Comparison of ENCODE assay signal across 17 cellular contexts in genomic region chr16:81575307-81575706, GRCh38.
DNase-seq lines count a peak whose midpoint lies in the region; ATAC-seq, FAIRE-seq and TF ChIP-seq lines count a peak whose summit lies in the region.
"Had no signal": no experiment of that assay in that cellular context is flagged by ENCODE, and none has a peak within 500 bp of the region (broad histone marks: within the 10 kb centered on the region; RNA-seq: fewer than 3 reads in every experiment).

No MANE protein-coding gene starts in this region.

- peak overlapping the region in 4 of 7 donors; percentile 22 to 90 (median 42) for H3K27ac Mint-ChIP-seq in CD14-positive monocyte
- no peak overlapping the region for H3K27ac Mint-ChIP-seq in stimulated activated memory B cell treated with anti-CD40 and anti-IgM and Interleukin-4, amounts not matched to agents 10 μg/mL and 1 μg/mL and 100 μg/mL, for 72 hours
- no peak overlapping the region for H3K27ac Mint-ChIP-seq in stimulated activated effector memory CD8-positive, alpha-beta T cell treated with anti-CD3 and anti-CD28 coated beads, Interleukin-12 subunit alpha, Interleukin-12 subunit beta, amount 100 ng/mL, for 72 hours
- H3K27ac Mint-ChIP-seq: GM23338 had no signal

- H3K56ac ChIP-seq in H1 (replicated peaks; ENCODE audit: insufficient read length, low read depth, low read length), result no peak overlapping the region

- H3K4me1 ChIP-seq in HEK293 (ENCODE audit: control insufficient read depth, insufficient read depth, low read length) (no peaks in the 10 kb centered on the region), H1 (replicated peaks in 1 of 4; ENCODE audit: control insufficient read depth in 3 of 4, insufficient read depth in 4 of 4, low read length in 3 of 4) (peaks cover 0 to 3% (median 0%) of the 10 kb centered on the region in 4 experiments; a peak in 1 of 7 replicates)
- H3K4me1 ChIP-seq: Caco-2 had no signal

- no peak overlapping the region for H2BK120ac ChIP-seq in H1 (replicated peaks; ENCODE audit: low read depth, low read length)

- peaks cover 13% of the 10 kb centered on the region; the same call in 1 of the 2 replicates for H3K23me2 ChIP-seq in H1 (ENCODE audit: low read depth, low read length)

- peaks cover 9 to 16% of the 10 kb centered on the region in 2 donors for H3K36me3 Mint-ChIP-seq in CD14-positive monocyte
- no peaks in the 10 kb centered on the region for H3K36me3 Mint-ChIP-seq in stimulated activated memory B cell treated with anti-CD40 and anti-IgM and Interleukin-4, amounts not matched to agents 10 μg/mL and 1 μg/mL and 100 μg/mL, for 72 hours
- H3K36me3 Mint-ChIP-seq in stimulated activated effector memory CD8-positive, alpha-beta T cell treated with anti-CD3 and anti-CD28 coated beads, Interleukin-12 subunit alpha, Interleukin-12 subunit beta, amount 100 ng/mL, for 72 hours, result no peaks in the 10 kb centered on the region

- H4K5ac ChIP-seq in H1 (ENCODE audit: insufficient read length, low read depth, low read length), result no peak overlapping the region

- no peak overlapping the region for H2AK5ac ChIP-seq in H1 (ENCODE audit: low read depth, low read length)

- H2BK20ac ChIP-seq in H1 (ENCODE audit: low read length), result no peak overlapping the region

- H3K27ac ChIP-seq in HEK293 (ENCODE audit: extremely low read depth, low read depth, low read length), result no peak overlapping the region
- no peak overlapping the region for H3K27ac ChIP-seq in H1 (ENCODE audit: low read depth, low read length)
- H3K27ac ChIP-seq: C4-2B had no signal

- H2BK12ac ChIP-seq in H1 (ENCODE audit: low read depth, low read length), result no peak overlapping the region

- POLR2A ChIA-PET in HEK293 (lab: Yijun Ruan, JAX) (no interaction called here), H1 (lab: Charles Lee; ENCODE audit: partially characterized antibody) (no interaction called here)

- H3K4me3 Mint-ChIP-seq in CD14-positive monocyte, result no peak overlapping the region
- no peak overlapping the region for H3K4me3 Mint-ChIP-seq in stimulated activated memory B cell treated with anti-CD40 and anti-IgM and Interleukin-4, amounts not matched to agents 10 μg/mL and 1 μg/mL and 100 μg/mL, for 72 hours
- no peak overlapping the region for H3K4me3 Mint-ChIP-seq in stimulated activated effector memory CD8-positive, alpha-beta T cell treated with anti-CD3 and anti-CD28 coated beads, Interleukin-12 subunit alpha, Interleukin-12 subunit beta, amount 100 ng/mL, for 72 hours
- H3K4me3 Mint-ChIP-seq: GM23338 had no signal

- no peak for FAIRE-seq in H1 (lab: Jason Lieb, UNC)
- FAIRE-seq: D721Med, GM12892, GM18507 had no signal

- H3K9me3 ChIP-seq in HEK293 (ENCODE audit: control insufficient read depth, insufficient read depth, low read depth, low read length) (no peaks in the 10 kb centered on the region), H1 (ENCODE audit: insufficient read depth in 2 of 2, low read depth in 1 of 2, low read length in 1 of 2) (no peaks in the 10 kb centered on the region)
- H3K9me3 ChIP-seq: Caco-2 had no signal

- H4K91ac ChIP-seq in H1 (replicated peaks; ENCODE audit: insufficient read length, low read length), result no peak overlapping the region

- peaks cover 0 to 56% of the 10 kb centered on the region in 2 experiments; a peak in 3 of 4 replicates for H3K79me2 ChIP-seq in H1 (ENCODE audit: control insufficient read depth in 1 of 2, insufficient read depth in 2 of 2, low read length in 2 of 2)

- H3K4me3 ChIP-seq in HEK293 (ENCODE audit: low read depth, low read length) (no peak overlapping the region), H1 (ENCODE audit: extremely low read depth in 1 of 4, insufficient read depth in 2 of 4, low read depth in 3 of 4, low read length in 4 of 4) (no peak overlapping the region)
- H3K4me3 ChIP-seq: GM23338 had no signal

- no peak overlapping the region for H3K14ac ChIP-seq in H1 (ENCODE audit: insufficient read length)

- 87% methylated on average over 6 of the region's 6 CpGs; no CpG with 5 or more reads in 1 of the 2 experiments for WGBS in H1 (ENCODE audit: extremely low coverage in 1 of 2, insufficient coverage in 1 of 2, insufficient read length in 1 of 2, insufficient replicate concordance in 2 of 2, low coverage in 1 of 2, low lambda C conversion rate in 2 of 2, missing lambda C conversion rate in 1 of 2), 2 experiments

- H3K4me2 ChIP-seq in H1 (ENCODE audit: insufficient read depth in 1 of 2, low read depth in 2 of 2, low read length in 2 of 2), result no peak overlapping the region
- H3K4me2 ChIP-seq: GM23338 had no signal

- H2BK15ac ChIP-seq in H1 (ENCODE audit: low read length), result no peak overlapping the region

- H3K79me1 ChIP-seq in H1 (ENCODE audit: low read depth, low read length), result peaks cover 29% of the 10 kb centered on the region

- intact Hi-C loops in CD14-positive monocyte (cut with micrococcal nuclease), result no loop called here

- no peak for TF ChIP-seq RAD21 in H1 (IDR thresholded peaks at IDR 0.05 in 1 of 2, conservative IDR thresholded peaks at IDR 0.05 in 1 of 2; ENCODE audit: low read depth in 2 of 2, low read length in 2 of 2)

- ATAC-seq in stimulated activated memory B cell treated with anti-CD40 and anti-IgM and Interleukin-4, amounts not matched to agents 10 μg/mL and 1 μg/mL and 100 μg/mL, for 72 hours, result no peak
- ATAC-seq in stimulated activated effector memory CD8-positive, alpha-beta T cell treated with anti-CD3 and anti-CD28 coated beads, Interleukin-12 subunit alpha, Interleukin-12 subunit beta, amount 100 ng/mL, for 72 hours, result no peak
- ATAC-seq: GM23338, HCT116 had no signal

- TF ChIP-seq POLR2A in H1 (IDR thresholded peaks at IDR 0.05; ENCODE audit: control extremely low read depth in 1 of 2, low read depth in 2 of 2, low read length in 2 of 2), result no peak

- H3K4me1 Mint-ChIP-seq in CD14-positive monocyte, result peaks cover 3% of the 10 kb centered on the region
- peaks cover 19% of the 10 kb centered on the region for H3K4me1 Mint-ChIP-seq in stimulated activated memory B cell treated with anti-CD40 and anti-IgM and Interleukin-4, amounts not matched to agents 10 μg/mL and 1 μg/mL and 100 μg/mL, for 72 hours
- H3K4me1 Mint-ChIP-seq in stimulated activated effector memory CD8-positive, alpha-beta T cell treated with anti-CD3 and anti-CD28 coated beads, Interleukin-12 subunit alpha, Interleukin-12 subunit beta, amount 100 ng/mL, for 72 hours, result peaks cover 9% of the 10 kb centered on the region

- H2AFZ ChIP-seq in H1 (ENCODE audit: low read length), result no peak overlapping the region
- H2AFZ ChIP-seq: GM23338 had no signal

- H3K18ac ChIP-seq in H1 (ENCODE audit: extremely low read depth, low read length), result no peak overlapping the region

- peaks cover 3 to 18% of the 10 kb centered on the region in 2 experiments for H4K20me1 ChIP-seq in H1 (replicated peaks in 1 of 2; ENCODE audit: control insufficient read depth in 1 of 2, insufficient read depth in 2 of 2, low read length in 2 of 2)

- peak overlapping the region; percentile 57; the same call in 1 of the 2 replicates for H4K8ac ChIP-seq in H1 (ENCODE audit: extremely low read depth, insufficient read depth, low read length)

- CTCF ChIA-PET in HEK293 (lab: Yijun Ruan, JAX), result no interaction called here
- CTCF ChIA-PET in H1 (lab: Charles Lee; ENCODE audit: partially characterized antibody), result interaction anchor here (1.2 kb wide), 1 partner anchor 14 kb away, joined by 3 read pairs; no protein-coding TSS in a partner anchor

- DNase-seq in CD14-positive monocyte (ENCODE audit: low spot score) (no peak), H1 (ENCODE audit: low read depth in 1 of 2, low spot score in 2 of 2) (no peak), CD1c-positive myeloid dendritic cell (ENCODE audit: extremely low spot score) (no peak)
- no peak for DNase-seq in stimulated activated effector memory CD8-positive, alpha-beta T cell treated with anti-CD3 and anti-CD28 coated beads, Interleukin-12 subunit alpha, Interleukin-12 subunit beta, amount 100 ng/mL, for 72 hours (ENCODE audit: low spot score in 2 of 2)
- DNase-seq: AML-193, Caco-2, DMS79, GDM1, KG1 had no signal

- no peak overlapping the region for H3K23ac ChIP-seq in H1 (ENCODE audit: insufficient read length)

- no peak overlapping the region for H3K9ac ChIP-seq in H1 (replicated peaks in 1 of 4; ENCODE audit: extremely low read depth in 1 of 4, low read depth in 3 of 4, low read length in 3 of 4)

- H3K27me3 ChIP-seq in H1 (replicated peaks in 1 of 4; ENCODE audit: control insufficient read depth in 3 of 4, extremely low read depth in 1 of 4, insufficient read depth in 3 of 4, low read length in 3 of 4), result no peaks in the 10 kb centered on the region

- H3K27me3 Mint-ChIP-seq in CD14-positive monocyte (ENCODE audit: low read depth in 3 of 3), result no peaks in the 10 kb centered on the region
- no peaks in the 10 kb centered on the region for H3K27me3 Mint-ChIP-seq in stimulated activated memory B cell treated with anti-CD40 and anti-IgM and Interleukin-4, amounts not matched to agents 10 μg/mL and 1 μg/mL and 100 μg/mL, for 72 hours

- no peak overlapping the region for H3K4ac ChIP-seq in H1 (replicated peaks; ENCODE audit: insufficient read length, low read depth, low read length)

- TF ChIP-seq CTCF in CD14-positive monocyte (IDR thresholded peaks at IDR 0.05) (no peak), HEK293 (tag by site-specific recombination; IDR thresholded peaks at IDR 0.05) (no peak), H1 (IDR thresholded peaks at IDR 0.05; ENCODE audit: control extremely low read depth in 1 of 3, insufficient read depth in 1 of 3, low read depth in 1 of 3, low read length in 3 of 3) (no peak)

- no peak for TF ChIP-seq EP300 in H1 (IDR thresholded peaks at IDR 0.05; ENCODE audit: borderline replicate concordance in 1 of 2, low read depth in 2 of 2, low read length in 2 of 2)

- no peaks in the 10 kb centered on the region for H3K9me3 Mint-ChIP-seq in CD14-positive monocyte
- no peaks in the 10 kb centered on the region for H3K9me3 Mint-ChIP-seq in stimulated activated memory B cell treated with anti-CD40 and anti-IgM and Interleukin-4, amounts not matched to agents 10 μg/mL and 1 μg/mL and 100 μg/mL, for 72 hours
- no peaks in the 10 kb centered on the region for H3K9me3 Mint-ChIP-seq in stimulated activated effector memory CD8-positive, alpha-beta T cell treated with anti-CD3 and anti-CD28 coated beads, Interleukin-12 subunit alpha, Interleukin-12 subunit beta, amount 100 ng/mL, for 72 hours
- H3K9me3 Mint-ChIP-seq: GM23338 had no signal

- no peak overlapping the region for H2BK5ac ChIP-seq in H1 (ENCODE audit: low read depth, low read length)

- H3K36me3 ChIP-seq in HEK293 (ENCODE audit: control insufficient read depth in 2 of 2, insufficient read depth in 1 of 2, low read length in 2 of 2) (no peaks in the 10 kb centered on the region), H1 (ENCODE audit: control insufficient read depth in 2 of 4, insufficient read depth in 4 of 4, low read length in 3 of 4) (no peaks in the 10 kb centered on the region; a peak in 1 of 8 replicates)

TF ChIP-seq in HEK293, 187 proteins besides CTCF, POLR2A, EP300 and RAD21:
- TF ChIP-seq ZNF324 (tag by site-specific recombination; IDR thresholded peaks at IDR 0.05), result no peak
- peak; percentile 38; the same call in 1 of the 2 replicates for TF ChIP-seq GLIS1 (tag by site-specific recombination; IDR thresholded peaks at IDR 0.05)

TF ChIP-seq in H1, 55 proteins besides CTCF, POLR2A, EP300 and RAD21 (continues in another document):
- TF ChIP-seq RFX5 (IDR thresholded peaks at IDR 0.05; ENCODE audit: borderline replicate concordance, low read depth, low read length) (no peak), NANOG (IDR thresholded peaks at IDR 0.05; ENCODE audit: insufficient read depth, low read depth, low read length, poor library complexity, severe bottlenecking) (no peak)

Comparison
In these comparisons a context has a peak if more than half of its experiments do, and no peak if none do; other contexts are left out.
1. H3K27ac Mint-ChIP-seq: peak in CD14-positive monocyte (4 of 7); none in stimulated activated memory B cell treated with anti-CD40 and anti-IgM and Interleukin-4, amounts not matched to agents 10 μg/mL and 1 μg/mL and 100 μg/mL, for 72 hours (single experiment) and stimulated activated effector memory CD8-positive, alpha-beta T cell treated with anti-CD3 and anti-CD28 coated beads, Interleukin-12 subunit alpha, Interleukin-12 subunit beta, amount 100 ng/mL, for 72 hours (single experiment).